1 cellular context compared by ENCODE assay signal in genomic region chr16:89860747-89861304, GRCh38.
A peak's percentile ranks its signal among the peaks of the same experiment; 100 is the strongest.
TF ChIP-seq lines count a peak whose summit lies in the region.

No MANE protein-coding gene starts in this region.

TF ChIP-seq in HepG2, 621 proteins besides CTCF, POLR2A, EP300 and RAD21 (continued from another document and continues in another):
- TF ChIP-seq PRDM4 (CRISPR knock-in tag; IDR thresholded peaks at IDR 0.05; ENCODE audit: borderline replicate concordance), result no peak
- peak; percentile 42; the same call in 1 of the 2 replicates for TF ChIP-seq ZNF362 (CRISPR knock-in tag; IDR thresholded peaks at IDR 0.05; ENCODE audit: borderline replicate concordance)
- TF ChIP-seq MLX (CRISPR knock-in tag; IDR thresholded peaks at IDR 0.05), result peak; percentile 29; the same call in 1 of the 2 replicates
- no peak for TF ChIP-seq FLYWCH1 (CRISPR knock-in tag; IDR thresholded peaks at IDR 0.05)
- TF ChIP-seq SIN3B (IDR thresholded peaks at IDR 0.05; ENCODE audit: low read length), result no peak
- no peak for TF ChIP-seq SMAD9 (CRISPR knock-in tag; IDR thresholded peaks at IDR 0.05)
- peak; percentile 59 for TF ChIP-seq HIVEP1 (CRISPR knock-in tag; IDR thresholded peaks at IDR 0.05)
- no peak for TF ChIP-seq STAT5B (CRISPR knock-in tag; IDR thresholded peaks at IDR 0.05)
- peak; percentile 57 for TF ChIP-seq YY1 (IDR thresholded peaks at IDR 0.05; ENCODE audit: insufficient read depth, insufficient replicate concordance, low read depth, low read length)
- TF ChIP-seq ESRRA (CRISPR knock-in tag; IDR thresholded peaks at IDR 0.05; ENCODE audit: low read depth), result 0 out of 2 replicates have a peak, but pooled peaks have one; percentile 58
- no peak for TF ChIP-seq ZNF12 (CRISPR knock-in tag; IDR thresholded peaks at IDR 0.05)
- no peak for TF ChIP-seq ZBED4 (CRISPR knock-in tag; IDR thresholded peaks at IDR 0.05; ENCODE audit: borderline replicate concordance)
- no peak for TF ChIP-seq ZZZ3 (CRISPR knock-in tag; IDR thresholded peaks at IDR 0.05; ENCODE audit: borderline replicate concordance)
- TF ChIP-seq NR2F6 (IDR thresholded peaks at IDR 0.05), result peak; percentile 18; the same call in 1 of the 2 replicates
- peak; percentile 63; the same call in 1 of the 2 replicates for TF ChIP-seq NR2F6 (CRISPR knock-in tag; IDR thresholded peaks at IDR 0.05)
- no peak for TF ChIP-seq HNRNPK (IDR thresholded peaks at IDR 0.05; ENCODE audit: low read depth, low read length, poor library complexity, severe bottlenecking)
- TF ChIP-seq E2F1 (CRISPR knock-in tag; IDR thresholded peaks at IDR 0.05), result no peak
- no peak for TF ChIP-seq FOSL2 (CRISPR knock-in tag; IDR thresholded peaks at IDR 0.05)
- no peak for TF ChIP-seq ZNF660 (CRISPR knock-in tag; IDR thresholded peaks at IDR 0.05; ENCODE audit: borderline replicate concordance, low read depth)
- peak; percentile 58 for TF ChIP-seq HNRNPLL (IDR thresholded peaks at IDR 0.05; ENCODE audit: low read depth, low read length, poor library complexity, severe bottlenecking)
- no peak for TF ChIP-seq ZNF766 (CRISPR knock-in tag; IDR thresholded peaks at IDR 0.05; ENCODE audit: borderline replicate concordance)
- TF ChIP-seq FIP1L1 (IDR thresholded peaks at IDR 0.05; ENCODE audit: borderline replicate concordance, insufficient read depth, low read depth, low read length), result no peak
- TF ChIP-seq CBFB (CRISPR knock-in tag; IDR thresholded peaks at IDR 0.05), result peak; percentile 74
- peak; percentile 60 for TF ChIP-seq IRF2 (CRISPR knock-in tag; IDR thresholded peaks at IDR 0.05)
- TF ChIP-seq THAP11 (CRISPR knock-in tag; IDR thresholded peaks at IDR 0.05), result peak; percentile 51; the same call in 1 of the 2 replicates
- TF ChIP-seq ZSCAN31 (CRISPR knock-in tag; IDR thresholded peaks at IDR 0.05; ENCODE audit: low read depth), result no peak; the same call in 1 of the 2 replicates
- TF ChIP-seq ZNF264 (CRISPR knock-in tag; IDR thresholded peaks at IDR 0.05), result no peak
- no peak for TF ChIP-seq POLR2AphosphoS5 (IDR thresholded peaks at IDR 0.05; ENCODE audit: low read depth, low read length)
- peak; percentile 71 for TF ChIP-seq RARA (CRISPR knock-in tag; IDR thresholded peaks at IDR 0.05)
- no peak for TF ChIP-seq PBX2 (CRISPR knock-in tag; IDR thresholded peaks at IDR 0.05)
- TF ChIP-seq PAX8 (CRISPR knock-in tag; IDR thresholded peaks at IDR 0.05; ENCODE audit: borderline replicate concordance), result no peak
- TF ChIP-seq ZNF276 (CRISPR knock-in tag; IDR thresholded peaks at IDR 0.05; ENCODE audit: low read depth), result no peak
- no peak for TF ChIP-seq POGZ (CRISPR knock-in tag; IDR thresholded peaks at IDR 0.05)
- peak; percentile 87 for TF ChIP-seq SAFB2 (CRISPR knock-in tag; IDR thresholded peaks at IDR 0.05; ENCODE audit: borderline replicate concordance, low read depth)
- TF ChIP-seq RFX5 (IDR thresholded peaks at IDR 0.05; ENCODE audit: low read depth, low read length), result no peak
- TF ChIP-seq ZNF577 (CRISPR knock-in tag; IDR thresholded peaks at IDR 0.05; ENCODE audit: borderline replicate concordance, low read depth), result no peak
- no peak for TF ChIP-seq ZNF282 (IDR thresholded peaks at IDR 0.05; ENCODE audit: partially characterized antibody)
- no peak for TF ChIP-seq RFXANK (CRISPR knock-in tag; IDR thresholded peaks at IDR 0.05)
- TF ChIP-seq MEIS2 (CRISPR knock-in tag; IDR thresholded peaks at IDR 0.05), result no peak
- TF ChIP-seq ZHX2 (IDR thresholded peaks at IDR 0.05; ENCODE audit: low read depth), result no peak
- no peak for TF ChIP-seq ZHX2 (CRISPR knock-in tag; IDR thresholded peaks at IDR 0.05; ENCODE audit: borderline replicate concordance)
- no peak for TF ChIP-seq YEATS4 (CRISPR knock-in tag; IDR thresholded peaks at IDR 0.05; ENCODE audit: borderline replicate concordance)
- TF ChIP-seq ZFP82 (CRISPR knock-in tag; IDR thresholded peaks at IDR 0.05; ENCODE audit: borderline replicate concordance), result no peak
- no peak for TF ChIP-seq ZNF747 (CRISPR knock-in tag; IDR thresholded peaks at IDR 0.05; ENCODE audit: borderline replicate concordance)
- TF ChIP-seq ELK4 (CRISPR knock-in tag; IDR thresholded peaks at IDR 0.05; ENCODE audit: borderline replicate concordance), result no peak
- no peak for TF ChIP-seq ZNF703 (CRISPR knock-in tag; IDR thresholded peaks at IDR 0.05; ENCODE audit: borderline replicate concordance)
